9 cellular contexts compared by ENCODE assay signal in genomic region chr9:68357119-68357714, GRCh38. TPM values are rescaled to one million over a fixed set of nuclear protein-coding genes. Genes with fewer than 3 reads are reported as not detected.
A peak's percentile ranks its signal among the peaks of the same experiment; 100 is the strongest.
DNase-seq lines count a peak whose midpoint lies in the region; ATAC-seq and TF ChIP-seq lines count a peak whose summit lies in the region.
"Not testable (repeated sequence)": the region's sequence is repeated elsewhere in the genome, so short reads cannot be mapped to it uniquely, and the experiment has no call there.
"Had no signal": no experiment of that assay in that cellular context is flagged by ENCODE, and none has a peak within 500 bp of the region (broad histone marks: within the 10 kb centered on the region; RNA-seq: fewer than 3 reads in every experiment).

No MANE protein-coding gene starts in this region.

- peaks cover 17 to 27% (median 17%) of the 10 kb centered on the region in 3 donors for H3K27me3 Mint-ChIP-seq in naive B cell

- not testable (repeated sequence) for H3K4me1 ChIP-seq in adrenal gland (replicated peaks in 1 of 2); esophagus (ENCODE audit: control insufficient read depth in 2 of 2, insufficient read depth in 2 of 2, low read length in 1 of 2); iPS-18a (ENCODE audit: control insufficient read depth, low read depth, low read length); upper lobe of right lung

- H3K9ac ChIP-seq in iPS-18a (ENCODE audit: low read length): not testable (repeated sequence)

- ATAC-seq in GM18498 (IDR thresholded peaks at IDR 0.05; ENCODE audit: unreplicated experiment) (peak; percentile 12), sciatic nerve (peak; percentile 38), upper lobe of right lung (peak; percentile 49)
- ATAC-seq in naive B cell (ENCODE audit: low read depth in 2 of 2): not testable (repeated sequence)

- intact Hi-C loops in adrenal gland (cut with DNase I); sciatic nerve (cut with DNase I); upper lobe of right lung (cut with DNase I): not testable (repeated sequence)

- not testable (repeated sequence) for H3K36me3 Mint-ChIP-seq in naive B cell

- not testable (repeated sequence) for H3K27me3 ChIP-seq in adrenal gland; esophagus (ENCODE audit: control insufficient read depth in 1 of 2, insufficient read depth in 2 of 2, low read length in 2 of 2); upper lobe of right lung
- H3K27me3 ChIP-seq in iPS-18a (ENCODE audit: control insufficient read depth, insufficient read depth, low read length): peaks cover 67% of the 10 kb centered on the region

- H3K27ac Mint-ChIP-seq in naive B cell: not testable (repeated sequence)

- DNase-seq in HuH-7.5 (ENCODE audit: low spot score): peak; percentile 0
- DNase-seq in adrenal gland: peak in 3 of 7 donors; percentile 20 to 41 (median 30)
- not testable (repeated sequence) for DNase-seq in naive B cell; sciatic nerve (ENCODE audit: low spot score)
- DNase-seq in upper lobe of right lung: peak; percentile 64

- TF ChIP-seq POLR2A in adrenal gland (IDR thresholded peaks at IDR 0.05): not testable (repeated sequence)

- H3K9me3 ChIP-seq in adrenal gland (replicated peaks in 1 of 3); esophagus (ENCODE audit: control insufficient read depth in 2 of 2, insufficient read depth in 1 of 2, low read depth in 1 of 2, low read length in 1 of 2); iPS-18a (ENCODE audit: control insufficient read depth, low read depth, low read length); upper lobe of right lung: not testable (repeated sequence)

- peak overlapping the region in 7 of 8 donors; percentile 61 to 78 (median 75) for H3K4me3 Mint-ChIP-seq in naive B cell

- peak overlapping the region in 3 of 4 donors; percentile 68 to 95 (median 94) for H3K4me3 ChIP-seq in adrenal gland
- peak overlapping the region; percentile 46 to 54 for H3K4me3 ChIP-seq in esophagus (ENCODE audit: low read depth in 1 of 2, low read length in 2 of 2)
- peak overlapping the region; percentile 47 for H3K4me3 ChIP-seq in iPS-18a (ENCODE audit: low read length)
- H3K4me3 ChIP-seq in upper lobe of right lung: peak overlapping the region; percentile 57

- not testable (repeated sequence) for H3K36me3 ChIP-seq in adrenal gland (replicated peaks in 1 of 2); esophagus (ENCODE audit: control insufficient read depth in 2 of 2, insufficient read depth in 2 of 2, low read length in 1 of 2); iPS-18a (ENCODE audit: control insufficient read depth, low read depth, low read length); upper lobe of right lung

- H3K27ac ChIP-seq in adrenal gland (peak overlapping the region in 4 of 5 donors; percentile 68 to 92 (median 82)), esophagus (ENCODE audit: low read depth in 2 of 2, low read length in 1 of 2) (peak overlapping the region; percentile 59 to 71), upper lobe of right lung (peak overlapping the region; percentile 60)
- H3K27ac ChIP-seq in iPS-18a (ENCODE audit: low read length): not testable (repeated sequence)

- H3K9me3 Mint-ChIP-seq in naive B cell: not testable (repeated sequence)

- TF ChIP-seq CTCF in adrenal gland (IDR thresholded peaks at IDR 0.05); upper lobe of right lung (IDR thresholded peaks at IDR 0.05): not testable (repeated sequence)

- 0 to 12% (median 6%) methylated on average over 4 to 47 of the region's 57 CpGs for WGBS in adrenal gland, 4 donors
- WGBS in esophagus, 2 donors: 6 to 8% methylated on average over 23 to 50 of the region's 57 CpGs

- peaks cover 5 to 15% (median 8%) of the 10 kb centered on the region in 3 donors for H3K4me1 Mint-ChIP-seq in naive B cell

RNA-seq across cellular contexts. Expression of gene PGM5, which starts 0.8 kb away (rescaled TPM):
- 100 to 1,000 TPM in 7 of 8 donors, 10 to 100 TPM in 1; 70.7 to 244 (median 152) TPM for total RNA-seq in adrenal gland
- 10 to 100 TPM; 27.3 to 43.6 (median 28.3) TPM for polyA plus RNA-seq in adrenal gland
- polyA plus RNA-seq in esophagus: 10 to 100 TPM in 1 of 2 donors, 1 to 10 TPM in 1; 5.3 to 36.2 TPM
- not detected for polyA plus RNA-seq in naive B cell (ENCODE audit: low read depth in 6 of 6)
- 28.4 TPM for total RNA-seq in sciatic nerve
- total RNA-seq in upper lobe of right lung: 25.0 TPM

RNA-seq across cellular contexts. Expression of gene FOXD4L3, which starts 54.5 kb away (rescaled TPM):
- total RNA-seq in adrenal gland: not detected
- under 1 TPM in 1 of 3 donors, not detected in 2; 0.03 TPM for polyA plus RNA-seq in adrenal gland
- polyA plus RNA-seq in esophagus: under 1 TPM in 1 of 2 donors, not detected in 1; 0.10 TPM
- not detected for polyA plus RNA-seq in naive B cell (ENCODE audit: low read depth in 6 of 6)
- total RNA-seq in sciatic nerve: not detected
- not detected for total RNA-seq in upper lobe of right lung
- total RNA-seq: HT1080 had no signal
